8 cellular contexts compared by ENCODE assay signal in the genomic region with DNA sequence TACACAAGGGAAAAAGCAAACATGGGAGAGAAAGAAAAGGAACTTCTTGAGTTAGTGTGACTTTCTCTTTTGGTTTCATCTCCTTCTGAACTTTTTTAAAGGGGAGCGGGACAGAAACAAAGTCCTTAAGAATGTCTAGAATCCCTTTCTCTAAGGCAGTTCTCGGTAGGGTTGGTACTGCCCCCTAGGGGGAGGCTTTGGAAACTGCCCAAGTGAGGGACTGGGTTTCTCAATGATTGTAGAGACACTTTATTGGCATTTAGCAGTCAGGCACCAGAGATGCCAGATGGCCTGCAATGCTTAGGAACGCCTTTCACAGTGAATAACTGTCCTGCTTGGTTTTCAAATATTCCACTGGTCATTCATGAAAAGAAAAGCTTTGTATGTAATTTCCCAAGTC.
A peak's percentile ranks its signal among the peaks of the same experiment; 100 is the strongest.
DNase-seq lines count a peak whose midpoint lies in the region; ATAC-seq, FAIRE-seq and TF ChIP-seq lines count a peak whose summit lies in the region.

No MANE protein-coding gene starts in this region.

- POLR2A ChIA-PET in HCT116 (lab: Charles Lee): no interaction called here

- peak in 2 of 3 experiments; percentile 66 to 74; a peak in 4 of 6 replicates for TF ChIP-seq CTCF in HCT116 (IDR thresholded peaks at IDR 0.05 in 2 of 3, conservative IDR thresholded peaks at IDR 0.05 in 1 of 3; ENCODE audit: borderline replicate concordance in 1 of 3, insufficient read depth in 1 of 3, low read depth in 2 of 3, low read length in 2 of 3)

- no peak overlapping the region for H3K4me2 ChIP-seq in HCT116 (ENCODE audit: low read length)

- no peaks in the 10 kb centered on the region for H3K79me2 ChIP-seq in HCT116 (ENCODE audit: insufficient read depth, low read length)

- no peak for FAIRE-seq in H54 (lab: Jason Lieb, UNC)

- ATAC-seq in HCT116: peak; percentile 62; the same call in 1 of the 2 replicates
- peak; percentile 22 for ATAC-seq in esophagus mucosa

- intact Hi-C loops in HCT116 (cut with micrococcal nuclease): loop anchor here (10.0 kb wide), 1 partner anchor 202 kb away; no protein-coding TSS in a partner anchor

- peak; percentile 42; the same call in 1 of the 2 replicates for TF ChIP-seq RAD21 in HCT116 (IDR thresholded peaks at IDR 0.05; ENCODE audit: low read depth)

- H2AFZ ChIP-seq in HCT116 (ENCODE audit: low read depth, low read length, poor library complexity, severe bottlenecking): no peak overlapping the region

- H3K9ac ChIP-seq in HCT116 (ENCODE audit: low read length): no peak overlapping the region

- BruUV-seq in HCT116 (replicated peaks; lab: Mats Ljungman, UMichigan): no TSS peak

- no peaks in the 10 kb centered on the region for H3K36me3 ChIP-seq in HCT116 (ENCODE audit: control insufficient read depth in 1 of 2, insufficient read depth in 2 of 2, low read length in 2 of 2)

- H3K27me3 ChIP-seq in HCT116 (ENCODE audit: insufficient read depth, low read length): no peaks in the 10 kb centered on the region

- no peak overlapping the region for H3K4me3 ChIP-seq in HCT116 (replicated peaks in 1 of 2; ENCODE audit: low read depth in 1 of 2, low read length in 2 of 2)

- RAD21 ChIA-PET in HCT116 (lab: Charles Lee; ENCODE audit: low non-redundant PET in 1 of 2, low total read pairs in 2 of 2, uncharacterized antibody in 2 of 2, unreplicated experiment in 2 of 2): no interaction called here

- peak; percentile 47 for DNase-seq in activated CD4-positive, alpha-beta T cell treated with anti-CD3 and anti-CD28 coated beads for 48 hours
- DNase-seq in activated CD4-positive, alpha-beta T cell treated with anti-CD3 and anti-CD28 coated beads for 1 hour: no peak
- DNase-seq in HCT116 (ENCODE audit: low read depth, low spot score): peak; percentile 28
- DNase-seq in NCI-H82 (lab: John Stamatoyannopoulos, UW): peak; percentile 80
- peak; percentile 14 for DNase-seq in stromal cell of bone marrow (ENCODE audit: low read depth)
- DNase-seq in H54 (ENCODE audit: insufficient read length, low spot score): no peak
- DNase-seq in A172 (ENCODE audit: low spot score): no peak

- H3K9me2 ChIP-seq in HCT116 (ENCODE audit: insufficient read depth): no peaks in the 10 kb centered on the region

- no peaks in the 10 kb centered on the region for H3K9me3 ChIP-seq in HCT116 (ENCODE audit: control insufficient read depth in 1 of 2, insufficient read depth in 1 of 2, low read depth in 1 of 2, low read length in 2 of 2)

- TF ChIP-seq POLR2A in HCT116 (IDR thresholded peaks at IDR 0.05; ENCODE audit: borderline replicate concordance, extremely low read depth, insufficient read depth, insufficient read length) (no peak), H54 (IDR thresholded peaks at IDR 0.05; ENCODE audit: low read depth, low read length) (no peak)

- H4K20me1 ChIP-seq in HCT116 (ENCODE audit: insufficient read depth): no peaks in the 10 kb centered on the region

- CTCF ChIA-PET in HCT116 (lab: Charles Lee): no interaction called here

- H3K4me1 ChIP-seq in HCT116 (ENCODE audit: control insufficient read depth in 1 of 2, insufficient read depth in 2 of 2, low read length in 2 of 2): no peaks in the 10 kb centered on the region

- no peak overlapping the region for H3K27ac ChIP-seq in HCT116 (ENCODE audit: low read depth, low read length)

TF ChIP-seq in HCT116, 20 proteins besides CTCF, POLR2A, EP300 and RAD21:
- TF ChIP-seq CEBPB (IDR thresholded peaks at IDR 0.05; ENCODE audit: low read depth) (peak; percentile 88), SP1 (IDR thresholded peaks at IDR 0.05; ENCODE audit: low read depth) (no peak), ZNF274 (IDR thresholded peaks at IDR 0.05; ENCODE audit: low read depth, low read length) (no peak), POLR2AphosphoS5 (IDR thresholded peaks at IDR 0.05; ENCODE audit: low read depth, low read length) (no peak), EGR1 (IDR thresholded peaks at IDR 0.05; ENCODE audit: low read depth) (no peak), EZH2 (IDR thresholded peaks at IDR 0.05) (no peak)

Comparison
In these comparisons a context has a peak if more than half of its experiments do, and no peak if none do; other contexts are left out.
1. DNase-seq: peak in activated CD4-positive, alpha-beta T cell treated with anti-CD3 and anti-CD28 coated beads for 48 hours (single experiment), HCT116 (single experiment), NCI-H82 (single experiment) and stromal cell of bone marrow (single experiment); none in activated CD4-positive, alpha-beta T cell treated with anti-CD3 and anti-CD28 coated beads for 1 hour (single experiment), H54 (single experiment) and A172 (single experiment).